ENCODE assay signal across 9 cellular contexts in the genomic region with DNA sequence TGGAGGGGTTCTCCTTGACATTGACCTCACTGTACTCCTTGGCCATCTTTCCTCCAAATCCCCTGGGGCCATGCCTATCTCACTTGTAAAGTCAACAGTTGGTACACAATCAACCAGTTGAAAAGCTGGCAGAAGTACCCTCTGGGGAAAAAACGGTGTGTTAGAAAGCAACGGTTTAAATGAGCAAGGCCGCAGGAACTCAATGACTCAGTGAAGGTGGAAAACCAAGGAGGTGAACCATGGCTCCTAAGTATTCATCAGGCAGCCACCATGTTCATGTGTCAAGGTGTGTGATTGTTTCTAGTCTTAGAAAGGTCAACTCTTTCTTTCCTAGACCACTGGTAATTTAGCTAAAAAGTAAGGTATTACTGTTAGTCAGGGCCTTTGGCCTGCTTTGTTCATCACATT.
DNase-seq lines count a peak whose midpoint lies in the region; ATAC-seq and TF ChIP-seq lines count a peak whose summit lies in the region.
"Had no signal": no experiment of that assay in that cellular context is flagged by ENCODE, and none has a peak within 500 bp of the region (broad histone marks: within the 10 kb centered on the region; RNA-seq: fewer than 3 reads in every experiment).

No MANE protein-coding gene starts in this region.

- H3K9me3 Mint-ChIP-seq in activated naive CD8-positive, alpha-beta T cell treated with anti-CD3 and anti-CD28 coated beads for 36 hours = peaks cover 9% of the 10 kb centered on the region

- DNase-seq in DND-41 = no peak
- DNase-seq in activated naive CD8-positive, alpha-beta T cell treated with anti-CD3 and anti-CD28 coated beads for 36 hours = peak; percentile 27
- DNase-seq in SHP77 (lab: John Stamatoyannopoulos, UW) = no peak
- no peak for DNase-seq in NCI-H2107 treated with DMSO at 0.1 percent for 48 hours (lab: John Stamatoyannopoulos, UW; ENCODE audit: unreplicated experiment)
- DNase-seq in MM.1S = no peak

- peaks cover 48% of the 10 kb centered on the region for H3K4me1 Mint-ChIP-seq in activated naive CD8-positive, alpha-beta T cell treated with anti-CD3 and anti-CD28 coated beads for 36 hours

- H2AFZ ChIP-seq in DND-41 (ENCODE audit: low read depth, low read length) (no peak overlapping the region), MM.1S (ENCODE audit: low read length) (no peak overlapping the region)

- H3K4me1 ChIP-seq in DND-41 (ENCODE audit: insufficient read depth, low read length) = peaks cover 20% of the 10 kb centered on the region
- H3K4me1 ChIP-seq in MM.1S (ENCODE audit: low read length) = no peaks in the 10 kb centered on the region; the same call in 1 of the 2 replicates

- no peaks in the 10 kb centered on the region for H4K20me1 ChIP-seq in DND-41 (ENCODE audit: insufficient read depth, low read length)
- H4K20me1 ChIP-seq in MM.1S (ENCODE audit: insufficient read depth, low read length) = no peaks in the 10 kb centered on the region

- no peaks in the 10 kb centered on the region for H3K9me2 ChIP-seq in MM.1S (replicated peaks; ENCODE audit: insufficient read depth, low read length)

- no peaks in the 10 kb centered on the region for H3K36me3 ChIP-seq in DND-41 (ENCODE audit: insufficient read depth, low read length)
- no peaks in the 10 kb centered on the region for H3K36me3 ChIP-seq in MM.1S (replicated peaks; ENCODE audit: insufficient read depth, low read length)

- no peaks in the 10 kb centered on the region for H3K27me3 ChIP-seq in DND-41 (ENCODE audit: insufficient read depth, low read length, poor library complexity)
- H3K27me3 ChIP-seq in MM.1S (replicated peaks; ENCODE audit: insufficient read depth, low read length) = no peaks in the 10 kb centered on the region

- H3K9me3 ChIP-seq in DND-41 (ENCODE audit: insufficient read depth, low read length, severe bottlenecking) (no peaks in the 10 kb centered on the region), MM.1S (replicated peaks; ENCODE audit: insufficient read depth, low read length) (no peaks in the 10 kb centered on the region)

- H3K27ac ChIP-seq in DND-41 (ENCODE audit: low read length) = peak overlapping the region; percentile 30
- H3K27ac ChIP-seq in MM.1S (ENCODE audit: low read length) = no peak overlapping the region
- H3K27ac ChIP-seq: C4-2B had no signal

- no peak overlapping the region for H3K4me3 ChIP-seq in DND-41 (ENCODE audit: low read depth in 1 of 2, low read length in 2 of 2)
- no peak overlapping the region for H3K4me3 ChIP-seq in MM.1S (ENCODE audit: low read length)

- H3K36me3 Mint-ChIP-seq in activated naive CD8-positive, alpha-beta T cell treated with anti-CD3 and anti-CD28 coated beads for 36 hours = peaks cover 6% of the 10 kb centered on the region

- peak overlapping the region; percentile 96 for H3K27ac Mint-ChIP-seq in activated naive CD8-positive, alpha-beta T cell treated with anti-CD3 and anti-CD28 coated beads for 36 hours

- H3K4me2 ChIP-seq in DND-41 (ENCODE audit: insufficient read depth, low read length) = no peak overlapping the region
- H3K4me2 ChIP-seq in MM.1S (ENCODE audit: low read depth, low read length) = no peak overlapping the region

- ATAC-seq in DND-41 (ENCODE audit: insufficient read depth, low read depth) (peak; percentile 5; the same call in 1 of the 3 replicates), GM21529 (IDR thresholded peaks at IDR 0.05; ENCODE audit: unreplicated experiment) (peak; percentile 26), HG03558 (IDR thresholded peaks at IDR 0.05; ENCODE audit: extremely low read depth, unreplicated experiment) (peak; percentile 22), HG03108 (IDR thresholded peaks at IDR 0.05; ENCODE audit: unreplicated experiment) (no peak)

- no peaks in the 10 kb centered on the region for H3K27me3 Mint-ChIP-seq in activated naive CD8-positive, alpha-beta T cell treated with anti-CD3 and anti-CD28 coated beads for 36 hours

- H3F3A ChIP-seq in MM.1S (ENCODE audit: insufficient read depth, low read length) = no peaks in the 10 kb centered on the region

- no peak overlapping the region for H3K4me3 Mint-ChIP-seq in activated naive CD8-positive, alpha-beta T cell treated with anti-CD3 and anti-CD28 coated beads for 36 hours

- no peak overlapping the region for H3K9ac ChIP-seq in DND-41 (ENCODE audit: low read depth, low read length)
- no peak overlapping the region for H3K9ac ChIP-seq in MM.1S (ENCODE audit: low read length)

- TF ChIP-seq CTCF in DND-41 (IDR thresholded peaks at IDR 0.05; ENCODE audit: borderline replicate concordance, extremely low read depth, low read length, poor library complexity, severe bottlenecking) (no peak), MM.1S (IDR thresholded peaks at IDR 0.05; ENCODE audit: low read length) (no peak)

- H3K79me2 ChIP-seq in DND-41 (ENCODE audit: insufficient read depth, low read length) (no peaks in the 10 kb centered on the region), MM.1S (ENCODE audit: low read length) (no peaks in the 10 kb centered on the region)
